In the genomic region with DNA sequence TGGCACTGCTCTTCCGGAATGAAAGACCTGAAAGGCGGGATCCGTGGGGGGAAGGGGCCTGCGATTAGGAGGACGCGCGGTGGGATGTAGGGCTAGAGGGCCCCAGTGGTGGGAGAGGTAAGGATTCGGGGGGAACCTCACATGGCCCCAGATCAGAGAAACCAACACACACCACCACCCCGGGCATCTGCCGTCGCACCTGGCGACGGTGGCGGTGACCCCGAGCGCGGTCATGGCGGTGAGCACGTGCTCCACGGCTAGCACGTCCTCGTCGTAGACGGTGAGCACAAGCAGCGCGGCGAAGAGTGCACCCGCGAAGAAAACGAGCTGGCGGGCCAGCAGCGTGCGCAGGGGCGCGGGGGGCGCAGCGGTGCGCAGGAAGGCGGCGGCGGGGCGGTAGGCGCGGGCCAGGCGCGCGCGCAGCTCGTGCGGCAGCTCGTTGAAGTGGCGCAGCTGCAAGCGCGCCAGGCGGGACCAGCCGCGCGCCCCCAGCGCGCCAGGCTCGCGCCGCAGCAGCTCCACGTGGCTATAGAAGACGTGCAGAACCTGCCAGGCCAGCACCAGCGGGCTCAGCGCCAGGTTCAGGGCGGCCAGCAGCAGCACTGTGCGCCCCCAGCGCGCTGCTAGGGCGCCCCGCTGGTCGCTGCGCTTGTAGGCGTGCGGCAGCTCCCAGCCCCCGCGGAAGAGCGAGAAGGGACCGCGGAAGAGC, we compare ENCODE assay signal across 1 cellular context.
TF ChIP-seq lines count a peak whose summit lies in the region.

No MANE protein-coding gene starts in this region.

TF ChIP-seq in K562, 482 proteins besides CTCF, POLR2A, EP300 and RAD21 (continued from another document and continues in another):
- TF ChIP-seq, protein P1, sequence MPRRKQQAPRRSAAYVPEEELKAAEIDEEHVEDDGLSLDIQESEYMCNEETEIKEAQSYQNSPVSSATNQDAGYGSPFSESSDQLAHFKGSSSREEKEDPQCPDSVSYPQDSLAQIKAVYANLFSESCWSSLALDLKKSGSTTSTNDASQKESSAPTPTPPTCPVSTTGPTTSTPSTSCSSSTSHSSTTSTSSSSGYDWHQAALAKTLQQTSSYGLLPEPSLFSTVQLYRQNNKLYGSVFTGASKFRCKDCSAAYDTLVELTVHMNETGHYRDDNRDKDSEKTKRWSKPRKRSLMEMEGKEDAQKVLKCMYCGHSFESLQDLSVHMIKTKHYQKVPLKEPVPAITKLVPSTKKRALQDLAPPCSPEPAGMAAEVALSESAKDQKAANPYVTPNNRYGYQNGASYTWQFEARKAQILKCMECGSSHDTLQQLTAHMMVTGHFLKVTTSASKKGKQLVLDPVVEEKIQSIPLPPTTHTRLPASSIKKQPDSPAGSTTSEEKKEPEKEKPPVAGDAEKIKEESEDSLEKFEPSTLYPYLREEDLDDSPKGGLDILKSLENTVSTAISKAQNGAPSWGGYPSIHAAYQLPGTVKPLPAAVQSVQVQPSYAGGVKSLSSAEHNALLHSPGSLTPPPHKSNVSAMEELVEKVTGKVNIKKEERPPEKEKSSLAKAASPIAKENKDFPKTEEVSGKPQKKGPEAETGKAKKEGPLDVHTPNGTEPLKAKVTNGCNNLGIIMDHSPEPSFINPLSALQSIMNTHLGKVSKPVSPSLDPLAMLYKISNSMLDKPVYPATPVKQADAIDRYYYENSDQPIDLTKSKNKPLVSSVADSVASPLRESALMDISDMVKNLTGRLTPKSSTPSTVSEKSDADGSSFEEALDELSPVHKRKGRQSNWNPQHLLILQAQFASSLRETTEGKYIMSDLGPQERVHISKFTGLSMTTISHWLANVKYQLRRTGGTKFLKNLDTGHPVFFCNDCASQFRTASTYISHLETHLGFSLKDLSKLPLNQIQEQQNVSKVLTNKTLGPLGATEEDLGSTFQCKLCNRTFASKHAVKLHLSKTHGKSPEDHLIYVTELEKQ (CRISPR knock-in tag; IDR thresholded peaks at IDR 0.05), result no peak
- TF ChIP-seq PHF8 (IDR thresholded peaks at IDR 0.05; ENCODE audit: borderline replicate concordance, low read length), result peak; percentile 49; the same call in 1 of the 2 replicates
- no peak for TF ChIP-seq LARP7 (IDR thresholded peaks at IDR 0.05)
- TF ChIP-seq ZNF589 (CRISPR knock-in tag; IDR thresholded peaks at IDR 0.05; ENCODE audit: low read depth), result no peak
- TF ChIP-seq CAMTA2 (CRISPR knock-in tag; conservative IDR thresholded peaks at IDR 0.05), result no peak
- no peak for TF ChIP-seq MCM5 (IDR thresholded peaks at IDR 0.05; ENCODE audit: low read depth)
- TF ChIP-seq, protein P2, sequence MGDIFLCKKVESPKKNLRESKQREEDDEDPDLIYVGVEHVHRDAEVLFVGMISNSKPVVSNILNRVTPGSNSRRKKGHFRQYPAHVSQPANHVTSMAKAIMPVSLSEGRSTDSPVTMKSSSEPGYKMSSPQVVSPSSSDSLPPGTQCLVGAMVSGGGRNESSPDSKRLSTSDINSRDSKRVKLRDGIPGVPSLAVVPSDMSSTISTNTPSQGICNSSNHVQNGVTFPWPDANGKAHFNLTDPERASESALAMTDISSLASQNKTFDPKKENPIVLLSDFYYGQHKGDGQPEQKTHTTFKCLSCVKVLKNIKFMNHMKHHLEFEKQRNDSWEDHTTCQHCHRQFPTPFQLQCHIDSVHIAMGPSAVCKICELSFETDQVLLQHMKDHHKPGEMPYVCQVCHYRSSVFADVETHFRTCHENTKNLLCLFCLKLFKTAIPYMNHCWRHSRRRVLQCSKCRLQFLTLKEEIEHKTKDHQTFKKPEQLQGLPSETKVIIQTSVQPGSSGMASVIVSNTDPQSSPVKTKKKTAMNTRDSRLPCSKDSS (IDR thresholded peaks at IDR 0.05; ENCODE audit: low read depth, partially characterized antibody), result no peak
- TF ChIP-seq, protein P3, sequence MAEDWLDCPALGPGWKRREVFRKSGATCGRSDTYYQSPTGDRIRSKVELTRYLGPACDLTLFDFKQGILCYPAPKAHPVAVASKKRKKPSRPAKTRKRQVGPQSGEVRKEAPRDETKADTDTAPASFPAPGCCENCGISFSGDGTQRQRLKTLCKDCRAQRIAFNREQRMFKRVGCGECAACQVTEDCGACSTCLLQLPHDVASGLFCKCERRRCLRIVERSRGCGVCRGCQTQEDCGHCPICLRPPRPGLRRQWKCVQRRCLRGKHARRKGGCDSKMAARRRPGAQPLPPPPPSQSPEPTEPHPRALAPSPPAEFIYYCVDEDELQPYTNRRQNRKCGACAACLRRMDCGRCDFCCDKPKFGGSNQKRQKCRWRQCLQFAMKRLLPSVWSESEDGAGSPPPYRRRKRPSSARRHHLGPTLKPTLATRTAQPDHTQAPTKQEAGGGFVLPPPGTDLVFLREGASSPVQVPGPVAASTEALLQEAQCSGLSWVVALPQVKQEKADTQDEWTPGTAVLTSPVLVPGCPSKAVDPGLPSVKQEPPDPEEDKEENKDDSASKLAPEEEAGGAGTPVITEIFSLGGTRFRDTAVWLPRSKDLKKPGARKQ (CRISPR knock-in tag; IDR thresholded peaks at IDR 0.05), result no peak
- no peak for TF ChIP-seq BRCA1 (IDR thresholded peaks at IDR 0.05)
- no peak for TF ChIP-seq BRCA1 (CRISPR knock-in tag; IDR thresholded peaks at IDR 0.05)
- TF ChIP-seq MIER1 (IDR thresholded peaks at IDR 0.05; ENCODE audit: low read depth), result no peak
- TF ChIP-seq NUFIP1 (IDR thresholded peaks at IDR 0.05; ENCODE audit: partially characterized antibody), result no peak
- TF ChIP-seq ZNF644 (tag; IDR thresholded peaks at IDR 0.05; ENCODE audit: low read depth), result no peak
- TF ChIP-seq CBX1 (IDR thresholded peaks at IDR 0.05; ENCODE audit: low read depth), result 0 out of 2 replicates have a peak, but pooled peaks have one; percentile 4
- no peak for TF ChIP-seq FOXA3 (CRISPR knock-in tag; conservative IDR thresholded peaks at IDR 0.05 in 1 of 2, IDR thresholded peaks at IDR 0.05 in 1 of 2)
- TF ChIP-seq PRPF4 (IDR thresholded peaks at IDR 0.05; ENCODE audit: insufficient read depth, low read depth, low read length, poor library complexity, severe bottlenecking), result peak; percentile 24
- TF ChIP-seq SAP30 (IDR thresholded peaks at IDR 0.05; ENCODE audit: borderline replicate concordance, insufficient read depth, low read depth, low read length, poor library complexity, severe bottlenecking), result no peak
- TF ChIP-seq, protein P4, sequence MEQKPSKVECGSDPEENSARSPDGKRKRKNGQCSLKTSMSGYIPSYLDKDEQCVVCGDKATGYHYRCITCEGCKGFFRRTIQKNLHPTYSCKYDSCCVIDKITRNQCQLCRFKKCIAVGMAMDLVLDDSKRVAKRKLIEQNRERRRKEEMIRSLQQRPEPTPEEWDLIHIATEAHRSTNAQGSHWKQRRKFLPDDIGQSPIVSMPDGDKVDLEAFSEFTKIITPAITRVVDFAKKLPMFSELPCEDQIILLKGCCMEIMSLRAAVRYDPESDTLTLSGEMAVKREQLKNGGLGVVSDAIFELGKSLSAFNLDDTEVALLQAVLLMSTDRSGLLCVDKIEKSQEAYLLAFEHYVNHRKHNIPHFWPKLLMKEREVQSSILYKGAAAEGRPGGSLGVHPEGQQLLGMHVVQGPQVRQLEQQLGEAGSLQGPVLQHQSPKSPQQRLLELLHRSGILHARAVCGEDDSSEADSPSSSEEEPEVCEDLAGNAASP (IDR thresholded peaks at IDR 0.05), result no peak
- TF ChIP-seq NONO (IDR thresholded peaks at IDR 0.05; ENCODE audit: low read depth in 2 of 2, low read length in 1 of 2), result no peak
- TF ChIP-seq LCOR (CRISPR knock-in tag; IDR thresholded peaks at IDR 0.05), result no peak
- TF ChIP-seq, protein P5, sequence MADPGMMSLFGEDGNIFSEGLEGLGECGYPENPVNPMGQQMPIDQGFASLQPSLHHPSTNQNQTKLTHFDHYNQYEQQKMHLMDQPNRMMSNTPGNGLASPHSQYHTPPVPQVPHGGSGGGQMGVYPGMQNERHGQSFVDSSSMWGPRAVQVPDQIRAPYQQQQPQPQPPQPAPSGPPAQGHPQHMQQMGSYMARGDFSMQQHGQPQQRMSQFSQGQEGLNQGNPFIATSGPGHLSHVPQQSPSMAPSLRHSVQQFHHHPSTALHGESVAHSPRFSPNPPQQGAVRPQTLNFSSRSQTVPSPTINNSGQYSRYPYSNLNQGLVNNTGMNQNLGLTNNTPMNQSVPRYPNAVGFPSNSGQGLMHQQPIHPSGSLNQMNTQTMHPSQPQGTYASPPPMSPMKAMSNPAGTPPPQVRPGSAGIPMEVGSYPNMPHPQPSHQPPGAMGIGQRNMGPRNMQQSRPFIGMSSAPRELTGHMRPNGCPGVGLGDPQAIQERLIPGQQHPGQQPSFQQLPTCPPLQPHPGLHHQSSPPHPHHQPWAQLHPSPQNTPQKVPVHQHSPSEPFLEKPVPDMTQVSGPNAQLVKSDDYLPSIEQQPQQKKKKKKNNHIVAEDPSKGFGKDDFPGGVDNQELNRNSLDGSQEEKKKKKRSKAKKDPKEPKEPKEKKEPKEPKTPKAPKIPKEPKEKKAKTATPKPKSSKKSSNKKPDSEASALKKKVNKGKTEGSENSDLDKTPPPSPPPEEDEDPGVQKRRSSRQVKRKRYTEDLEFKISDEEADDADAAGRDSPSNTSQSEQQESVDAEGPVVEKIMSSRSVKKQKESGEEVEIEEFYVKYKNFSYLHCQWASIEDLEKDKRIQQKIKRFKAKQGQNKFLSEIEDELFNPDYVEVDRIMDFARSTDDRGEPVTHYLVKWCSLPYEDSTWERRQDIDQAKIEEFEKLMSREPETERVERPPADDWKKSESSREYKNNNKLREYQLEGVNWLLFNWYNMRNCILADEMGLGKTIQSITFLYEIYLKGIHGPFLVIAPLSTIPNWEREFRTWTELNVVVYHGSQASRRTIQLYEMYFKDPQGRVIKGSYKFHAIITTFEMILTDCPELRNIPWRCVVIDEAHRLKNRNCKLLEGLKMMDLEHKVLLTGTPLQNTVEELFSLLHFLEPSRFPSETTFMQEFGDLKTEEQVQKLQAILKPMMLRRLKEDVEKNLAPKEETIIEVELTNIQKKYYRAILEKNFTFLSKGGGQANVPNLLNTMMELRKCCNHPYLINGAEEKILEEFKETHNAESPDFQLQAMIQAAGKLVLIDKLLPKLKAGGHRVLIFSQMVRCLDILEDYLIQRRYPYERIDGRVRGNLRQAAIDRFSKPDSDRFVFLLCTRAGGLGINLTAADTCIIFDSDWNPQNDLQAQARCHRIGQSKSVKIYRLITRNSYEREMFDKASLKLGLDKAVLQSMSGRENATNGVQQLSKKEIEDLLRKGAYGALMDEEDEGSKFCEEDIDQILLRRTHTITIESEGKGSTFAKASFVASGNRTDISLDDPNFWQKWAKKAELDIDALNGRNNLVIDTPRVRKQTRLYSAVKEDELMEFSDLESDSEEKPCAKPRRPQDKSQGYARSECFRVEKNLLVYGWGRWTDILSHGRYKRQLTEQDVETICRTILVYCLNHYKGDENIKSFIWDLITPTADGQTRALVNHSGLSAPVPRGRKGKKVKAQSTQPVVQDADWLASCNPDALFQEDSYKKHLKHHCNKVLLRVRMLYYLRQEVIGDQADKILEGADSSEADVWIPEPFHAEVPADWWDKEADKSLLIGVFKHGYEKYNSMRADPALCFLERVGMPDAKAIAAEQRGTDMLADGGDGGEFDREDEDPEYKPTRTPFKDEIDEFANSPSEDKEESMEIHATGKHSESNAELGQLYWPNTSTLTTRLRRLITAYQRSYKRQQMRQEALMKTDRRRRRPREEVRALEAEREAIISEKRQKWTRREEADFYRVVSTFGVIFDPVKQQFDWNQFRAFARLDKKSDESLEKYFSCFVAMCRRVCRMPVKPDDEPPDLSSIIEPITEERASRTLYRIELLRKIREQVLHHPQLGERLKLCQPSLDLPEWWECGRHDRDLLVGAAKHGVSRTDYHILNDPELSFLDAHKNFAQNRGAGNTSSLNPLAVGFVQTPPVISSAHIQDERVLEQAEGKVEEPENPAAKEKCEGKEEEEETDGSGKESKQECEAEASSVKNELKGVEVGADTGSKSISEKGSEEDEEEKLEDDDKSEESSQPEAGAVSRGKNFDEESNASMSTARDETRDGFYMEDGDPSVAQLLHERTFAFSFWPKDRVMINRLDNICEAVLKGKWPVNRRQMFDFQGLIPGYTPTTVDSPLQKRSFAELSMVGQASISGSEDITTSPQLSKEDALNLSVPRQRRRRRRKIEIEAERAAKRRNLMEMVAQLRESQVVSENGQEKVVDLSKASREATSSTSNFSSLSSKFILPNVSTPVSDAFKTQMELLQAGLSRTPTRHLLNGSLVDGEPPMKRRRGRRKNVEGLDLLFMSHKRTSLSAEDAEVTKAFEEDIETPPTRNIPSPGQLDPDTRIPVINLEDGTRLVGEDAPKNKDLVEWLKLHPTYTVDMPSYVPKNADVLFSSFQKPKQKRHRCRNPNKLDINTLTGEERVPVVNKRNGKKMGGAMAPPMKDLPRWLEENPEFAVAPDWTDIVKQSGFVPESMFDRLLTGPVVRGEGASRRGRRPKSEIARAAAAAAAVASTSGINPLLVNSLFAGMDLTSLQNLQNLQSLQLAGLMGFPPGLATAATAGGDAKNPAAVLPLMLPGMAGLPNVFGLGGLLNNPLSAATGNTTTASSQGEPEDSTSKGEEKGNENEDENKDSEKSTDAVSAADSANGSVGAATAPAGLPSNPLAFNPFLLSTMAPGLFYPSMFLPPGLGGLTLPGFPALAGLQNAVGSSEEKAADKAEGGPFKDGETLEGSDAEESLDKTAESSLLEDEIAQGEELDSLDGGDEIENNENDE (IDR thresholded peaks at IDR 0.05; ENCODE audit: low read depth, low read length), result no peak
- TF ChIP-seq, protein P6, sequence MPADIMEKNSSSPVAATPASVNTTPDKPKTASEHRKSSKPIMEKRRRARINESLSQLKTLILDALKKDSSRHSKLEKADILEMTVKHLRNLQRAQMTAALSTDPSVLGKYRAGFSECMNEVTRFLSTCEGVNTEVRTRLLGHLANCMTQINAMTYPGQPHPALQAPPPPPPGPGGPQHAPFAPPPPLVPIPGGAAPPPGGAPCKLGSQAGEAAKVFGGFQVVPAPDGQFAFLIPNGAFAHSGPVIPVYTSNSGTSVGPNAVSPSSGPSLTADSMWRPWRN (IDR thresholded peaks at IDR 0.05; ENCODE audit: low read depth), result no peak
- no peak for TF ChIP-seq PHF20 (IDR thresholded peaks at IDR 0.05; ENCODE audit: partially characterized antibody)
- no peak for TF ChIP-seq COPS2 (conservative IDR thresholded peaks at IDR 0.05)
- TF ChIP-seq SAFB (IDR thresholded peaks at IDR 0.05; ENCODE audit: borderline replicate concordance, low read depth, low read length), result 0 out of 2 replicates have a peak, but pooled peaks have one; percentile 36
- TF ChIP-seq XRCC4 (IDR thresholded peaks at IDR 0.05; ENCODE audit: extremely low read depth, insufficient read depth, insufficient read length), result no peak
- no peak for TF ChIP-seq SAFB2 (IDR thresholded peaks at IDR 0.05; ENCODE audit: borderline replicate concordance, low read depth, low read length, severe bottlenecking)
- TF ChIP-seq, protein P7, sequence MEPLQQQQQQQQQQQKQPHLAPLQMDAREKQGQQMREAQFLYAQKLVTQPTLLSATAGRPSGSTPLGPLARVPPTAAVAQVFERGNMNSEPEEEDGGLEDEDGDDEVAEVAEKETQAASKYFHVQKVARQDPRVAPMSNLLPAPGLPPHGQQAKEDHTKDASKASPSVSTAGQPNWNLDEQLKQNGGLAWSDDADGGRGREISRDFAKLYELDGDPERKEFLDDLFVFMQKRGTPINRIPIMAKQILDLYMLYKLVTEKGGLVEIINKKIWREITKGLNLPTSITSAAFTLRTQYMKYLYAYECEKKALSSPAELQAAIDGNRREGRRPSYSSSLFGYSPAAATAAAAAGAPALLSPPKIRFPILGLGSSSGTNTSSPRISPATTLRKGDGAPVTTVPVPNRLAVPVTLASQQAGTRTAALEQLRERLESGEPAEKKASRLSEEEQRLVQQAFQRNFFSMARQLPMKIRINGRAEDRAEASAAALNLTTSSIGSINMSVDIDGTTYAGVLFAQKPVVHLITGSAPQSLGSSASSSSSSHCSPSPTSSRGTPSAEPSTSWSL (CRISPR knock-in tag; IDR thresholded peaks at IDR 0.05; ENCODE audit: borderline replicate concordance), result no peak
- no peak for TF ChIP-seq ZNF274 (IDR thresholded peaks at IDR 0.05; ENCODE audit: borderline replicate concordance, low read depth, low read length)
- no peak for TF ChIP-seq DACH1 (IDR thresholded peaks at IDR 0.05; ENCODE audit: partially characterized antibody)
